3 cellular contexts compared by ENCODE assay signal in genomic region chr4:56426273-56426672, GRCh38.
TF ChIP-seq lines count a peak whose summit lies in the region.

No MANE protein-coding gene starts in this region.

TF ChIP-seq in SK-N-SH treated with all-trans-retinoic acid at 6 μM for 48 hours, 23 proteins besides CTCF, POLR2A, EP300 and RAD21:
- TF ChIP-seq ZNF8 (CRISPR knock-in tag; IDR thresholded peaks at IDR 0.05) (peak; percentile 70), SNAI2 (CRISPR knock-in tag; IDR thresholded peaks at IDR 0.05) (no peak)

TF ChIP-seq in SK-N-SH, 30 proteins besides CTCF, POLR2A, EP300 and RAD21:
- TF ChIP-seq NFIC (IDR thresholded peaks at IDR 0.05; ENCODE audit: borderline replicate concordance): no peak
- TF ChIP-seq, protein P1, sequence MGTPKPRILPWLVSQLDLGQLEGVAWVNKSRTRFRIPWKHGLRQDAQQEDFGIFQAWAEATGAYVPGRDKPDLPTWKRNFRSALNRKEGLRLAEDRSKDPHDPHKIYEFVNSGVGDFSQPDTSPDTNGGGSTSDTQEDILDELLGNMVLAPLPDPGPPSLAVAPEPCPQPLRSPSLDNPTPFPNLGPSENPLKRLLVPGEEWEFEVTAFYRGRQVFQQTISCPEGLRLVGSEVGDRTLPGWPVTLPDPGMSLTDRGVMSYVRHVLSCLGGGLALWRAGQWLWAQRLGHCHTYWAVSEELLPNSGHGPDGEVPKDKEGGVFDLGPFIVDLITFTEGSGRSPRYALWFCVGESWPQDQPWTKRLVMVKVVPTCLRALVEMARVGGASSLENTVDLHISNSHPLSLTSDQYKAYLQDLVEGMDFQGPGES (IDR thresholded peaks at IDR 0.05; ENCODE audit: low read depth, low read length): no peak
- TF ChIP-seq MXI1 (IDR thresholded peaks at IDR 0.05; ENCODE audit: low read depth, low read length): no peak
- no peak for TF ChIP-seq SMC3 (IDR thresholded peaks at IDR 0.05; ENCODE audit: low read depth, low read length)
- no peak for TF ChIP-seq ZBTB33 (IDR thresholded peaks at IDR 0.05; ENCODE audit: borderline replicate concordance, low read depth)
- no peak for TF ChIP-seq USF1 (IDR thresholded peaks at IDR 0.05; ENCODE audit: borderline replicate concordance, low read depth)
- TF ChIP-seq FOXM1 (IDR thresholded peaks at IDR 0.05; ENCODE audit: low read depth): no peak
- TF ChIP-seq GABPA (IDR thresholded peaks at IDR 0.05; ENCODE audit: low read depth): no peak
- TF ChIP-seq FOSL2 (IDR thresholded peaks at IDR 0.05; ENCODE audit: borderline replicate concordance, low read depth): no peak
- TF ChIP-seq TAF1 (IDR thresholded peaks at IDR 0.05; ENCODE audit: borderline replicate concordance, low read depth, low read length): no peak
- TF ChIP-seq FOXJ3 (CRISPR knock-in tag; IDR thresholded peaks at IDR 0.05): no peak
- no peak for TF ChIP-seq SIN3A (IDR thresholded peaks at IDR 0.05; ENCODE audit: borderline replicate concordance, low read depth, low read length)
- TF ChIP-seq REST (IDR thresholded peaks at IDR 0.05; ENCODE audit: low read depth, low read length): no peak
- no peak for TF ChIP-seq NRF1 (IDR thresholded peaks at IDR 0.05; ENCODE audit: low read depth, low read length)
- TF ChIP-seq PBX3 (IDR thresholded peaks at IDR 0.05): no peak
- no peak for TF ChIP-seq GATA2 (CRISPR knock-in tag; IDR thresholded peaks at IDR 0.05)
- TF ChIP-seq RFX5 (IDR thresholded peaks at IDR 0.05; ENCODE audit: low read length): no peak
- TF ChIP-seq MEF2A (IDR thresholded peaks at IDR 0.05; ENCODE audit: borderline replicate concordance, low read depth): no peak
- TF ChIP-seq ELF1 (IDR thresholded peaks at IDR 0.05): no peak
- no peak for TF ChIP-seq POLR2AphosphoS5 (IDR thresholded peaks at IDR 0.05; ENCODE audit: low read depth, low read length)
TF ChIP-seq in SK-N-SH: peak in this region for 0.

TF ChIP-seq in K562, 482 proteins besides CTCF, POLR2A, EP300 and RAD21:
- peak; percentile 47 for TF ChIP-seq ZNF146 (CRISPR knock-in tag; IDR thresholded peaks at IDR 0.05; ENCODE audit: unreplicated experiment)
- peak; percentile 50 for TF ChIP-seq RFX1 (IDR thresholded peaks at IDR 0.05)
- TF ChIP-seq CEBPZ (IDR thresholded peaks at IDR 0.05; ENCODE audit: borderline replicate concordance, low read depth, low read length): no peak
